10 cellular contexts compared by ENCODE assay signal in the genomic region with DNA sequence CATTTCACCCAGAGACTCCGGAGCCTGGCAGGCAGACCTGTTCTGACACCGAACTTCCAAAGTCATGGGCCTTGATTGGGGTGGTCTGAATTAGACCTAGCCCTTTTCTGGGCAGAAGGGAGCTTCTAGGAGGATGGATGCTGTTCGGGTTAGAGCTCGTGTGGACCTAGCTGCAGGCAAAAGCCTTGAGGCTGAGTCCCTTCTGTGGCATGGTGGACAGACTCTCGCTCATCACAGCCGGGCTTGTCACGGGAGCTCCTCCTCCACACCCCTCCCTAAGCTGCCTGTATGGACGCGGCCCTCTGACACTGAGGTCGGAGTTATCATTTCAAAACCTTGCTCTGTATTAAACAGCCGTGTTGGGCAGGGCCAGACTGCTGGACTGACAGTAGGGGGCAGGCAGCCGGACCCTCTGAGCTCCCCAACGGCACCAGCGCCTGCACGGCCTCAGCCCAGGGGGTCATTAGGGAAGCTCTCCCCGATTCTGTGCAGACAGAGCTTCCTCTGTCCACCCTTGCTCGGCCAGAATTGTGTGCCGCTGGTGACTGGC. TPM values are rescaled to one million over a fixed set of nuclear protein-coding genes. Genes with fewer than 3 reads are reported as not detected.
DNase-seq lines count a peak whose midpoint lies in the region; ATAC-seq and TF ChIP-seq lines count a peak whose summit lies in the region.
"Had no signal": no experiment of that assay in that cellular context is flagged by ENCODE, and none has a peak within 500 bp of the region (broad histone marks: within the 10 kb centered on the region; RNA-seq: fewer than 3 reads in every experiment).

No MANE protein-coding gene starts in this region.

- H3K27ac ChIP-seq in angular gyrus (ENCODE audit: low read depth, low read length) (peak overlapping the region; percentile 0), tibial artery (no peak overlapping the region), RWPE1 (no peak overlapping the region)
- H3K27ac ChIP-seq: SK-N-MC had no signal

- H3K9me3 Mint-ChIP-seq in activated T-cell treated with anti-CD3 and anti-CD28 coated beads, Interleukin-2, amount 50 U/mL, for 4 hours = no peaks in the 10 kb centered on the region

- H3K9me3 ChIP-seq in tibial artery = no peaks in the 10 kb centered on the region

- no peak for DNase-seq in activated T-cell treated with anti-CD3 and anti-CD28 coated beads, Interleukin-2, amount 50 U/mL, for 4 hours
- DNase-seq in activated T-cell treated with anti-CD3 and anti-CD28 coated beads for 4 hours (no peak), tibial artery (no peak), RWPE1 (ENCODE audit: low spot score) (no peak), anterior cingulate cortex (lab: John Stamatoyannopoulos, UW) (no peak), SW480 (ENCODE audit: low spot score) (no peak)

- CTCF ChIA-PET in RWPE1 (lab: Yijun Ruan, JAX) = no interaction called here

- POLR2A ChIA-PET in RWPE1 (lab: Yijun Ruan, JAX; ENCODE audit: low non-redundant PET) = no interaction called here

- peaks cover 0 to 25% (median 19%) of the 10 kb centered on the region in 4 donors for H3K4me1 ChIP-seq in tibial artery

- H3K27me3 ChIP-seq in tibial artery = peaks cover 0 to 41% of the 10 kb centered on the region in 2 donors

- ATAC-seq in activated T-cell treated with anti-CD3 and anti-CD28 coated beads, Interleukin-2, amount 50 U/mL, for 4 hours = no peak
- ATAC-seq in HG03095 (IDR thresholded peaks at IDR 0.05; ENCODE audit: unreplicated experiment) = peak; percentile 15

- H3K36me3 ChIP-seq in tibial artery = no peaks in the 10 kb centered on the region

- peak overlapping the region; percentile 88 for H3K4me3 Mint-ChIP-seq in activated T-cell treated with anti-CD3 and anti-CD28 coated beads, Interleukin-2, amount 50 U/mL, for 4 hours

- TF ChIP-seq CTCF in tibial artery (IDR thresholded peaks at IDR 0.05) = no peak
- TF ChIP-seq CTCF in RWPE1 (conservative IDR thresholded peaks at IDR 0.05; ENCODE audit: low read depth) = no peak

- intact Hi-C loops in tibial artery (cut with DNase I; ENCODE audit: low total_unique reads) = no loop called here

- H3K27me3 Mint-ChIP-seq in activated T-cell treated with anti-CD3 and anti-CD28 coated beads, Interleukin-2, amount 50 U/mL, for 4 hours (ENCODE audit: low read depth) = peaks cover 13% of the 10 kb centered on the region

- H3K36me3 Mint-ChIP-seq in activated T-cell treated with anti-CD3 and anti-CD28 coated beads, Interleukin-2, amount 50 U/mL, for 4 hours (ENCODE audit: insufficient read depth) = no peaks in the 10 kb centered on the region

- peaks cover 31% of the 10 kb centered on the region for H3K4me1 Mint-ChIP-seq in activated T-cell treated with anti-CD3 and anti-CD28 coated beads, Interleukin-2, amount 50 U/mL, for 4 hours (ENCODE audit: low read depth)

- peak overlapping the region; percentile 6 to 57 for H3K4me3 ChIP-seq in tibial artery
- H3K4me3 ChIP-seq: SK-N-MC had no signal

RNA-seq across cellular contexts. Expression of a gene that starts 2.2 kb away (rescaled TPM):
- total RNA-seq in activated T-cell treated with anti-CD3 and anti-CD28 coated beads, Interleukin-2, amount 50 U/mL, for 4 hours = 10 to 100 TPM in 1 of 3 donors, 1 to 10 TPM in 2; 4.2 to 15.4 (median 8.4) TPM

RNA-seq across cellular contexts. Expression of a gene that starts 29.4 kb away (rescaled TPM):
- under 1 TPM; 0.10 to 0.40 (median 0.27) TPM for total RNA-seq in activated T-cell treated with anti-CD3 and anti-CD28 coated beads, Interleukin-2, amount 50 U/mL, for 4 hours
- total RNA-seq: fibroblast of villous mesenchyme had no signal
